In genomic region chr19:52335768-52336116, GRCh38 we compare ENCODE assay signal across 8 cellular contexts. TPM values are rescaled to one million over a fixed set of nuclear protein-coding genes. Genes with fewer than 3 reads are reported as not detected.
DNase-seq lines count a peak whose midpoint lies in the region; ATAC-seq and TF ChIP-seq lines count a peak whose summit lies in the region.

No MANE protein-coding gene starts in this region.

- H3K9me3 ChIP-seq in uterus: peaks cover 0 to 14% of the 10 kb centered on the region in 2 donors

- H3K27me3 Mint-ChIP-seq in activated T-cell treated with anti-CD3 and anti-CD28 coated beads, Interleukin-2, amount 50 U/mL, for 72 hours (ENCODE audit: low read depth): no peaks in the 10 kb centered on the region
- H3K27me3 Mint-ChIP-seq in mesothelial cell of epicardium (ENCODE audit: low read depth): no peaks in the 10 kb centered on the region

- H3K27me3 ChIP-seq in uterus: no peaks in the 10 kb centered on the region

- H3K4me3 ChIP-seq in cardiac fibroblast (replicated peaks in 1 of 2; ENCODE audit: low read depth in 2 of 2, low read length in 2 of 2) (peak overlapping the region; percentile 82 to 85), uterus (peak overlapping the region; percentile 53 to 76)

- H3K36me3 ChIP-seq in uterus: no peaks in the 10 kb centered on the region

- peaks cover 25 to 37% of the 10 kb centered on the region in 2 donors for H3K36me3 Mint-ChIP-seq in activated T-cell treated with anti-CD3 and anti-CD28 coated beads, Interleukin-2, amount 50 U/mL, for 72 hours (ENCODE audit: insufficient read depth in 2 of 2)
- H3K36me3 Mint-ChIP-seq in mesothelial cell of epicardium: peaks cover 27% of the 10 kb centered on the region

- DNase-seq in activated T-cell treated with anti-CD3 and anti-CD28 coated beads, Interleukin-2, amount 50 U/mL, for 72 hours: no peak
- DNase-seq in activated T-cell treated with anti-CD3 and anti-CD28 coated beads for 4 hours: no peak
- DNase-seq in cardiac fibroblast (ENCODE audit: low read depth in 2 of 2): no peak
- no peak for DNase-seq in mesothelial cell of epicardium (ENCODE audit: low spot score in 2 of 2, unreplicated experiment in 2 of 2)
- no peak for DNase-seq in uterus
- DNase-seq in activated CD8-positive, alpha-beta memory T cell treated with anti-CD3 and anti-CD28 coated beads for 24 hours: no peak

- H3K4me3 Mint-ChIP-seq in activated T-cell treated with anti-CD3 and anti-CD28 coated beads, Interleukin-2, amount 50 U/mL, for 72 hours: peak overlapping the region; percentile 88 to 90
- peak overlapping the region; percentile 94 for H3K4me3 Mint-ChIP-seq in mesothelial cell of epicardium

- H3K27ac Mint-ChIP-seq in activated T-cell treated with anti-CD3 and anti-CD28 coated beads, Interleukin-2, amount 50 U/mL, for 72 hours: peak overlapping the region; percentile 92
- H3K27ac Mint-ChIP-seq in mesothelial cell of epicardium: peak overlapping the region; percentile 98

- no peaks in the 10 kb centered on the region for H3K4me1 ChIP-seq in uterus

- TF ChIP-seq POLR2A in uterus (IDR thresholded peaks at IDR 0.05): no peak

- TF ChIP-seq CTCF in cardiac fibroblast (IDR thresholded peaks at IDR 0.05; ENCODE audit: low read depth, low read length) (no peak), mesothelial cell of epicardium (IDR thresholded peaks at IDR 0.05; ENCODE audit: unreplicated experiment) (no peak), uterus (IDR thresholded peaks at IDR 0.05) (no peak)

- H3K9me3 Mint-ChIP-seq in activated T-cell treated with anti-CD3 and anti-CD28 coated beads, Interleukin-2, amount 50 U/mL, for 72 hours: peaks cover 19 to 22% of the 10 kb centered on the region in 2 donors
- peaks cover 30% of the 10 kb centered on the region for H3K9me3 Mint-ChIP-seq in mesothelial cell of epicardium

- intact Hi-C loops in uterus (cut with DNase I; ENCODE audit: low total_unique reads): no loop called here

- H3K4me1 Mint-ChIP-seq in activated T-cell treated with anti-CD3 and anti-CD28 coated beads, Interleukin-2, amount 50 U/mL, for 72 hours (ENCODE audit: low read depth): peaks cover 18% of the 10 kb centered on the region
- peaks cover 12% of the 10 kb centered on the region for H3K4me1 Mint-ChIP-seq in mesothelial cell of epicardium

- H3K27ac ChIP-seq in uterus: peak overlapping the region in 1 of 2 donors; percentile 84

- peak; percentile 48 to 52 for ATAC-seq in activated T-cell treated with anti-CD3 and anti-CD28 coated beads, Interleukin-2, amount 50 U/mL, for 72 hours (replicated peaks in 1 of 2)
- ATAC-seq in HG02884 (IDR thresholded peaks at IDR 0.05; ENCODE audit: unreplicated experiment) (no peak), GM21447 (IDR thresholded peaks at IDR 0.05; ENCODE audit: unreplicated experiment) (no peak)

RNA-seq across cellular contexts. Expression of gene ZNF610, which starts 0.3 kb away (rescaled TPM):
- 1 to 10 TPM; 2.3 to 3.7 TPM for total RNA-seq in activated T-cell treated with anti-CD3 and anti-CD28 coated beads, Interleukin-2, amount 50 U/mL, for 72 hours
- total RNA-seq in mesothelial cell of epicardium: 14.2 to 16.0 TPM (median 14.2 TPM) in 3 replicates
- 10 to 100 TPM in 1 of 4 donors, 1 to 10 TPM in 2, under 1 TPM in 1; 0.29 to 13.8 (median 3.0) TPM for total RNA-seq in uterus

RNA-seq across cellular contexts. Expression of gene ZNF880, which starts 34.0 kb away (rescaled TPM):
- total RNA-seq in activated T-cell treated with anti-CD3 and anti-CD28 coated beads, Interleukin-2, amount 50 U/mL, for 72 hours: 10 to 100 TPM; 11.9 to 12.8 TPM
- total RNA-seq in mesothelial cell of epicardium (17.4 to 18.7 TPM (median 18.7 TPM) in 3 replicates), uterus (10 to 100 TPM; 19.2 to 87.3 (median 30.5) TPM)

RNA-seq across cellular contexts. Expression of gene ZNF480, which starts 38.8 kb away (rescaled TPM):
- total RNA-seq in activated T-cell treated with anti-CD3 and anti-CD28 coated beads, Interleukin-2, amount 50 U/mL, for 72 hours: 1 to 10 TPM; 5.6 to 10.0 TPM
- total RNA-seq in mesothelial cell of epicardium (16.3 to 18.0 TPM (median 18.0 TPM) in 3 replicates), uterus (10 to 100 TPM in 2 of 4 donors, 1 to 10 TPM in 2; 2.4 to 16.4 (median 10.5) TPM)

Comparison
In these comparisons a context has a peak if more than half of its experiments do, and no peak if none do; other contexts are left out.
1. ATAC-seq: peak in activated T-cell treated with anti-CD3 and anti-CD28 coated beads, Interleukin-2, amount 50 U/mL, for 72 hours (2 of 2); none in HG02884 (single experiment) and GM21447 (single experiment).